1 cellular context compared by ENCODE assay signal in genomic region chr9:135992486-135993408, GRCh38.
TF ChIP-seq lines count a peak whose summit lies in the region.

No MANE protein-coding gene starts in this region.

TF ChIP-seq in K562, 482 proteins besides CTCF, POLR2A, EP300 and RAD21 (continued from another document and continues in another):
- TF ChIP-seq ZNF592 (IDR thresholded peaks at IDR 0.05): no peak
- TF ChIP-seq ZZZ3 (IDR thresholded peaks at IDR 0.05): no peak
- TF ChIP-seq MCM3 (IDR thresholded peaks at IDR 0.05): no peak
- TF ChIP-seq RBBP5 (IDR thresholded peaks at IDR 0.05; ENCODE audit: borderline replicate concordance, insufficient read depth, low read length, poor library complexity, severe bottlenecking): no peak
- TF ChIP-seq ZNF79 (CRISPR knock-in tag; IDR thresholded peaks at IDR 0.05; ENCODE audit: low read depth): no peak
- TF ChIP-seq MGA (IDR thresholded peaks at IDR 0.05): no peak
- peak; percentile 51; the same call in 1 of the 2 replicates for TF ChIP-seq MYNN (IDR thresholded peaks at IDR 0.05)
- TF ChIP-seq MYNN (CRISPR knock-in tag; IDR thresholded peaks at IDR 0.05): no peak
- peak; percentile 51; the same call in 1 of the 2 replicates for TF ChIP-seq SMARCE1 (IDR thresholded peaks at IDR 0.05)
- 0 out of 2 replicates have a peak, but pooled peaks have one; percentile 47 for TF ChIP-seq KDM2B (CRISPR knock-in tag; IDR thresholded peaks at IDR 0.05)
- TF ChIP-seq CREM (IDR thresholded peaks at IDR 0.05; ENCODE audit: low read depth): peak; percentile 66
- TF ChIP-seq GTF2B (IDR thresholded peaks at IDR 0.05; ENCODE audit: extremely low read depth, insufficient read length): no peak
- no peak for TF ChIP-seq NUFIP1 (IDR thresholded peaks at IDR 0.05; ENCODE audit: partially characterized antibody)
- TF ChIP-seq, protein P1, sequence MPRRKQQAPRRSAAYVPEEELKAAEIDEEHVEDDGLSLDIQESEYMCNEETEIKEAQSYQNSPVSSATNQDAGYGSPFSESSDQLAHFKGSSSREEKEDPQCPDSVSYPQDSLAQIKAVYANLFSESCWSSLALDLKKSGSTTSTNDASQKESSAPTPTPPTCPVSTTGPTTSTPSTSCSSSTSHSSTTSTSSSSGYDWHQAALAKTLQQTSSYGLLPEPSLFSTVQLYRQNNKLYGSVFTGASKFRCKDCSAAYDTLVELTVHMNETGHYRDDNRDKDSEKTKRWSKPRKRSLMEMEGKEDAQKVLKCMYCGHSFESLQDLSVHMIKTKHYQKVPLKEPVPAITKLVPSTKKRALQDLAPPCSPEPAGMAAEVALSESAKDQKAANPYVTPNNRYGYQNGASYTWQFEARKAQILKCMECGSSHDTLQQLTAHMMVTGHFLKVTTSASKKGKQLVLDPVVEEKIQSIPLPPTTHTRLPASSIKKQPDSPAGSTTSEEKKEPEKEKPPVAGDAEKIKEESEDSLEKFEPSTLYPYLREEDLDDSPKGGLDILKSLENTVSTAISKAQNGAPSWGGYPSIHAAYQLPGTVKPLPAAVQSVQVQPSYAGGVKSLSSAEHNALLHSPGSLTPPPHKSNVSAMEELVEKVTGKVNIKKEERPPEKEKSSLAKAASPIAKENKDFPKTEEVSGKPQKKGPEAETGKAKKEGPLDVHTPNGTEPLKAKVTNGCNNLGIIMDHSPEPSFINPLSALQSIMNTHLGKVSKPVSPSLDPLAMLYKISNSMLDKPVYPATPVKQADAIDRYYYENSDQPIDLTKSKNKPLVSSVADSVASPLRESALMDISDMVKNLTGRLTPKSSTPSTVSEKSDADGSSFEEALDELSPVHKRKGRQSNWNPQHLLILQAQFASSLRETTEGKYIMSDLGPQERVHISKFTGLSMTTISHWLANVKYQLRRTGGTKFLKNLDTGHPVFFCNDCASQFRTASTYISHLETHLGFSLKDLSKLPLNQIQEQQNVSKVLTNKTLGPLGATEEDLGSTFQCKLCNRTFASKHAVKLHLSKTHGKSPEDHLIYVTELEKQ (CRISPR knock-in tag; IDR thresholded peaks at IDR 0.05): no peak
- no peak for TF ChIP-seq HOMEZ (CRISPR knock-in tag; IDR thresholded peaks at IDR 0.05)
- TF ChIP-seq, protein P2, sequence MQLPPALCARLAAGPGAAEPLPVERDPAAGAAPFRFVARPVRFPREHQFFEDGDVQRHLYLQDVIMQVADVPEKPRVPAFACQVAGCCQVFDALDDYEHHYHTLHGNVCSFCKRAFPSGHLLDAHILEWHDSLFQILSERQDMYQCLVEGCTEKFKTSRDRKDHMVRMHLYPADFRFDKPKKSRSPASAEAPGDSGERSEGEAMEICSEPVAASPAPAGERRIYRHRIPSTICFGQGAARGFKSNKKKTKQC (CRISPR knock-in tag; IDR thresholded peaks at IDR 0.05): peak; percentile 30; the same call in 1 of the 2 replicates
- no peak for TF ChIP-seq FIP1L1 (IDR thresholded peaks at IDR 0.05; ENCODE audit: low read depth, low read length, poor library complexity, severe bottlenecking)
- TF ChIP-seq MTA2 (IDR thresholded peaks at IDR 0.05; ENCODE audit: low read depth): peak; percentile 66
- TF ChIP-seq DIDO1 (tag; IDR thresholded peaks at IDR 0.05; ENCODE audit: low read depth): no peak
- no peak for TF ChIP-seq YBX1 (IDR thresholded peaks at IDR 0.05)
- 0 out of 2 replicates have a peak, but pooled peaks have one; percentile 36 for TF ChIP-seq JUN (IDR thresholded peaks at IDR 0.05; ENCODE audit: borderline replicate concordance, low read depth, low read length)
- no peak for TF ChIP-seq JUN (CRISPR knock-in tag; IDR thresholded peaks at IDR 0.05; ENCODE audit: borderline replicate concordance)
- TF ChIP-seq CBFA2T3 (IDR thresholded peaks at IDR 0.05): peak; percentile 95
- TF ChIP-seq TARDBP (IDR thresholded peaks at IDR 0.05): peak; percentile 92
- TF ChIP-seq, protein P3, sequence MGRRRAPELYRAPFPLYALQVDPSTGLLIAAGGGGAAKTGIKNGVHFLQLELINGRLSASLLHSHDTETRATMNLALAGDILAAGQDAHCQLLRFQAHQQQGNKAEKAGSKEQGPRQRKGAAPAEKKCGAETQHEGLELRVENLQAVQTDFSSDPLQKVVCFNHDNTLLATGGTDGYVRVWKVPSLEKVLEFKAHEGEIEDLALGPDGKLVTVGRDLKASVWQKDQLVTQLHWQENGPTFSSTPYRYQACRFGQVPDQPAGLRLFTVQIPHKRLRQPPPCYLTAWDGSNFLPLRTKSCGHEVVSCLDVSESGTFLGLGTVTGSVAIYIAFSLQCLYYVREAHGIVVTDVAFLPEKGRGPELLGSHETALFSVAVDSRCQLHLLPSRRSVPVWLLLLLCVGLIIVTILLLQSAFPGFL (CRISPR knock-in tag; IDR thresholded peaks at IDR 0.05): no peak
- TF ChIP-seq, protein P4, sequence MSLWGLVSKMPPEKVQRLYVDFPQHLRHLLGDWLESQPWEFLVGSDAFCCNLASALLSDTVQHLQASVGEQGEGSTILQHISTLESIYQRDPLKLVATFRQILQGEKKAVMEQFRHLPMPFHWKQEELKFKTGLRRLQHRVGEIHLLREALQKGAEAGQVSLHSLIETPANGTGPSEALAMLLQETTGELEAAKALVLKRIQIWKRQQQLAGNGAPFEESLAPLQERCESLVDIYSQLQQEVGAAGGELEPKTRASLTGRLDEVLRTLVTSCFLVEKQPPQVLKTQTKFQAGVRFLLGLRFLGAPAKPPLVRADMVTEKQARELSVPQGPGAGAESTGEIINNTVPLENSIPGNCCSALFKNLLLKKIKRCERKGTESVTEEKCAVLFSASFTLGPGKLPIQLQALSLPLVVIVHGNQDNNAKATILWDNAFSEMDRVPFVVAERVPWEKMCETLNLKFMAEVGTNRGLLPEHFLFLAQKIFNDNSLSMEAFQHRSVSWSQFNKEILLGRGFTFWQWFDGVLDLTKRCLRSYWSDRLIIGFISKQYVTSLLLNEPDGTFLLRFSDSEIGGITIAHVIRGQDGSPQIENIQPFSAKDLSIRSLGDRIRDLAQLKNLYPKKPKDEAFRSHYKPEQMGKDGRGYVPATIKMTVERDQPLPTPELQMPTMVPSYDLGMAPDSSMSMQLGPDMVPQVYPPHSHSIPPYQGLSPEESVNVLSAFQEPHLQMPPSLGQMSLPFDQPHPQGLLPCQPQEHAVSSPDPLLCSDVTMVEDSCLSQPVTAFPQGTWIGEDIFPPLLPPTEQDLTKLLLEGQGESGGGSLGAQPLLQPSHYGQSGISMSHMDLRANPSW (CRISPR knock-in tag; IDR thresholded peaks at IDR 0.05): no peak
